Comparison of ENCODE assay signal across 10 cellular contexts in genomic region chr10:31940839-31941653, GRCh38. TPM values are rescaled to one million over a fixed set of nuclear protein-coding genes. Genes with fewer than 3 reads are reported as not detected.
A peak's percentile ranks its signal among the peaks of the same experiment; 100 is the strongest.
DNase-seq lines count a peak whose midpoint lies in the region; ATAC-seq and TF ChIP-seq lines count a peak whose summit lies in the region.
"Had no signal": no experiment of that assay in that cellular context is flagged by ENCODE, and none has a peak within 500 bp of the region (broad histone marks: within the 10 kb centered on the region; RNA-seq: fewer than 3 reads in every experiment).

No MANE protein-coding gene starts in this region.

- no peak for ATAC-seq in HG02970 (IDR thresholded peaks at IDR 0.05; ENCODE audit: low FRiP score, unreplicated experiment)

- H3K36me3 ChIP-seq in smooth muscle cell (ENCODE audit: low read depth): no peaks in the 10 kb centered on the region

- peak overlapping the region; percentile 88 for H3K9ac ChIP-seq in smooth muscle cell (ENCODE audit: low read depth)

- H2AFZ ChIP-seq in smooth muscle cell (ENCODE audit: low read depth): no peak overlapping the region

- H3K4me1 ChIP-seq in smooth muscle cell (ENCODE audit: low read depth): peaks cover 15% of the 10 kb centered on the region

- no peaks in the 10 kb centered on the region for H3K27me3 ChIP-seq in smooth muscle cell (ENCODE audit: low read depth)

- H3K79me2 ChIP-seq in smooth muscle cell (ENCODE audit: low read depth): no peaks in the 10 kb centered on the region

- H3K27ac ChIP-seq in smooth muscle cell (ENCODE audit: low read depth): peak overlapping the region; percentile 98

- H3K4me2 ChIP-seq in smooth muscle cell: peak overlapping the region; percentile 79

- DNase-seq in NCI-H1436 (lab: John Stamatoyannopoulos, UW) (peak; percentile 14), NCI-H1436 treated with DMSO at 0.1 percent for 48 hours (lab: John Stamatoyannopoulos, UW) (no peak), RPMI7951 (ENCODE audit: low read depth) (peak; percentile 100), fibroblast of the conjunctiva (ENCODE audit: low read depth) (peak; percentile 92), smooth muscle cell (lab: John Stamatoyannopoulos, UW; ENCODE audit: unreplicated experiment) (peak; percentile 12), NCI-H526 treated with DMSO at 0.1 percent for 48 hours (lab: John Stamatoyannopoulos, UW) (no peak), cortex of kidney (lab: John Stamatoyannopoulos, UW) (no peak)
- DNase-seq: NCI-H1930; stimulated activated naive B cell treated with anti-CD40 and anti-IgM and Interleukin-4, amounts not matched to agents 10 μg/mL and 1 μg/mL and 100 μg/mL, for 72 hours had no signal

- H3F3A ChIP-seq in smooth muscle cell (ENCODE audit: low read depth): peaks cover 12% of the 10 kb centered on the region

- WGBS in smooth muscle cell (ENCODE audit: low lambda C conversion rate): 42% methylated on average over 7 of the region's 7 CpGs

- no peak overlapping the region for H3K4me3 ChIP-seq in smooth muscle cell

- H4K20me1 ChIP-seq in smooth muscle cell (ENCODE audit: low read depth): no peaks in the 10 kb centered on the region

- no peaks in the 10 kb centered on the region for H3K9me3 ChIP-seq in smooth muscle cell (replicated peaks; ENCODE audit: low read depth)

- no peak for TF ChIP-seq CTCF in smooth muscle cell (IDR thresholded peaks at IDR 0.05; ENCODE audit: borderline replicate concordance, insufficient read depth, poor library complexity, severe bottlenecking)

RNA-seq across cellular contexts. Expression of gene ARHGAP12, which starts 12.4 kb away (rescaled TPM):
- total RNA-seq in RPMI7951 (2014; rRNA removed; shearing (Covaris generic)): 47.9 and 61.4 TPM in 2 replicates
- total RNA-seq in smooth muscle cell: 32.7 and 46.2 TPM in 2 replicates
- polyA plus RNA-seq in smooth muscle cell: 10.5 and 14.5 TPM in 2 replicates

Comparison
In these comparisons a context has a peak if more than half of its experiments do, and no peak if none do; other contexts are left out.
1. DNase-seq: peak in NCI-H1436 (single experiment), RPMI7951 (single experiment), fibroblast of the conjunctiva (single experiment) and smooth muscle cell (single experiment); none in NCI-H1436 treated with DMSO at 0.1 percent for 48 hours (single experiment), NCI-H526 treated with DMSO at 0.1 percent for 48 hours (single experiment) and cortex of kidney (single experiment).